ENCODE assay signal across 1 cellular context in genomic region chr1:54323324-54323739, GRCh38.
TF ChIP-seq lines count a peak whose summit lies in the region.

No MANE protein-coding gene starts in this region.

TF ChIP-seq in H1, 55 proteins besides CTCF, POLR2A, EP300 and RAD21:
- TF ChIP-seq NANOG (IDR thresholded peaks at IDR 0.05; ENCODE audit: insufficient read depth, low read depth, low read length, poor library complexity, severe bottlenecking) = no peak
